Comparison of ENCODE assay signal across 17 cellular contexts in the genomic region with DNA sequence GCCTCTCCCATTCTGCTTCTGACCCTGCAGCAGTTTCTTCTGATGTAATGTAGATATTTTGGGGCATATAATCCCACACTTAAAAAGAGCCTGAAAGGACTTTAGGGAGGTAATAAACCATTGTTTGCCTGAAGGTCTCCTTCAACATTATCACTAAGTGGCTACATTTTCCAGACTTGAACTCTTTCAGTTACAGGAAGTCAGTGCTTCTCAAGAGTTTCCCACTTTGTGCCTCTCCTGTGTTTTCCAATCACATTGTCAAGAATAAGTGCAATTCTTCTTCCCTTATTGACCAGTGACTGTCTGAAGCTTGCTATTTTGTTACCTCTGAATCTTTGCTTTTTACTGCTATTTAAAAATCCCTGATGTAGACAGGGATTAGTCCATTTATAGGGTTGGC.
"Had no signal": no experiment of that assay in that cellular context is flagged by ENCODE, and none has a peak within 500 bp of the region (broad histone marks: within the 10 kb centered on the region; RNA-seq: fewer than 3 reads in every experiment).

No MANE protein-coding gene starts in this region.

- FAIRE-seq: colon had no signal

- H3K9me3 ChIP-seq: gastrocnemius medialis, ovary, psoas muscle, sigmoid colon, spleen, testis, tibial artery had no signal

- ATAC-seq: stimulated activated memory B cell treated with anti-CD40 and anti-IgM and Interleukin-4, amounts not matched to agents 10 μg/mL and 1 μg/mL and 100 μg/mL, for 72 hours; stimulated activated naive CD8-positive, alpha-beta T cell treated with anti-CD3 and anti-CD28 coated beads, Interleukin-15, Interleukin-2, amounts not matched to agents 100 U/mL and 50 U/mL, for 24 hours had no signal

- H3K27ac ChIP-seq: dorsolateral prefrontal cortex, epithelial cell of prostate, gastrocnemius medialis, ovary, psoas muscle, sigmoid colon, spleen, testis, tibial artery had no signal

- H3K27me3 ChIP-seq: gastrocnemius medialis, ovary, sigmoid colon, spleen, testis, tibial artery had no signal

- H3K4me1 ChIP-seq: gastrocnemius medialis, psoas muscle, sigmoid colon, testis, tibial artery had no signal

- DNase-seq: effector CD4-positive, alpha-beta T cell; gastrocnemius medialis; natural killer cell; occipital lobe; psoas muscle; right cardiac atrium; sigmoid colon; spleen; stimulated activated CD4-positive, alpha-beta T cell treated with anti-CD3 and anti-CD28 coated beads, Interleukin-4, amount 100 ng/mL, for 4 hours; stimulated activated naive CD8-positive, alpha-beta T cell treated with anti-CD3 and anti-CD28 coated beads, Interleukin-15, Interleukin-2, amounts not matched to agents 100 U/mL and 50 U/mL, for 24 hours had no signal

- H3K4me3 ChIP-seq: dorsolateral prefrontal cortex, gastrocnemius medialis, ovary, psoas muscle, sigmoid colon, spleen, testis, tibial artery had no signal

- H3K36me3 ChIP-seq: gastrocnemius medialis, ovary, sigmoid colon, spleen, tibial artery had no signal
